ENCODE assay signal across 8 cellular contexts in the genomic region with DNA sequence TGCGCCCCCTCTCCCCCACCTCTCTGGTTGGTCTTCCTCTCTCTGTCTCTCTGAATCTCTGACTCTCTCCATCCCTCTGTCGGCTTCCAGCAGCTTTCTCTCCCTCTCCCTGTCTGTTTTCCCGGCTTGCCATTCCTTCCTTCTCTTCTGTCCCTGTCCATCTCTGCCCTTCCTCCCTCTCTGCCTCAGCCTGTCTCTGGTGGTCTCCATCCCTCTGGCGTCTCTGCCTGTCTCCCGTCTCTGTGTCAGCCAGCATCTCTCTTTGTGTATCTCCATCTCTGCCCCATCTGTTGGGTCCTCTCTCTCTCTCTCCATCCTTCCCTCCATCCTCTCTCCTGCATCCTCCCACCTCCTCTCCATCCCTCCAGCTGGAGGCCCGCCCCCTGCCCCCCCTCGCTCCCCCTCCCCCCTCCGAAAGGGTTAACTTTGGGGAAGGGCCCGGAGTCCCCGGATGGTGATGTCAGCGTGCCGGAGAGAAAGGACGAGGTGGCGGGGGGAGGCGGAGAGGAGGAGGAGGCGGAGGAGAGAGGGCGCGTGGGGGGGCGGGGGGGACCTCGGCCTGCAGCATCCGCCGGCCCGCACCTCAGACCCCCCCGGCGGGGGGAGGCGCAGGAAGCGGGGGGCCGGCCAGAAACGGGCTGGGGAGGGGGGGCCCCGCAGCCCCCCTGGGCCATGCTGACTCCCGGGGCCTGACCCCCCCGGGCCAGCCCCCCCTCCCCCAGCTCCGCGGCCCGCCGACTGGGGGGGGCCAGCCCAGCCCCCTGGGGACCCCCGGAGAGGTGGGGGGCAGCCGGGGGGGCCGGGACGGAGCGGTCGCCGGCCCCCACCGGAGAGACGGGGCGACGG. TPM values are rescaled to one million over a fixed set of nuclear protein-coding genes. Genes with fewer than 3 reads are reported as not detected.
DNase-seq lines count a peak whose midpoint lies in the region; ATAC-seq and TF ChIP-seq lines count a peak whose summit lies in the region.

TSS of gene BRSK1 (plus strand) at position 450 of the 846 bp plus-strand sequence. CDS start 446 bp downstream, outside the sequence.

- peaks cover 4% of the 10 kb centered on the region for H3K4me1 ChIP-seq in HAP-1

- intact Hi-C loops in left cardiac atrium (cut with DNase I) = no loop called here

- no peaks in the 10 kb centered on the region for H3K36me3 ChIP-seq in HAP-1 (replicated peaks)

- TF ChIP-seq POLR2A in GM18505 (IDR thresholded peaks at IDR 0.05; ENCODE audit: borderline replicate concordance, extremely low read depth, insufficient read depth, insufficient read length) = no peak

- in situ Hi-C loops in HAP-1 (cut with MboI; ENCODE audit: low sequenced_read_pairs) = no loop called here

- H3K4me3 ChIP-seq in HAP-1 (peak within 1 kb of the TSS; percentile 21), skeletal muscle cell (ENCODE audit: low read depth, low read length) (peak within 1 kb of the TSS; percentile 53)

- DNase-seq in HAP-1 (ENCODE audit: low spot score in 2 of 2) (peak; percentile 30 to 84), NCI-H774 (lab: John Stamatoyannopoulos, UW) (peak; percentile 74), left cardiac atrium (peak; percentile 65), skeletal muscle cell (ENCODE audit: low read depth) (peak; percentile 14)
- DNase-seq in activated naive CD4-positive, alpha-beta T cell treated with anti-CD3 and anti-CD28 coated beads, Interleukin-2, amount 50 U/mL, for 16 hours = peak; percentile 59

- no peaks in the 10 kb centered on the region for H3K9me3 ChIP-seq in HAP-1

- peak in 1 of 2 donors; percentile 18 for ATAC-seq in left cardiac atrium
- no peak for ATAC-seq in HG03565 (IDR thresholded peaks at IDR 0.05; ENCODE audit: unreplicated experiment)
- ATAC-seq in GM18505 (IDR thresholded peaks at IDR 0.05; ENCODE audit: unreplicated experiment) = no peak
- ATAC-seq in HG03354 (IDR thresholded peaks at IDR 0.05; ENCODE audit: poor library complexity, severe bottlenecking, unreplicated experiment) = no peak

- no peaks in the 10 kb centered on the region for H3K27me3 ChIP-seq in HAP-1 (ENCODE audit: low read depth)

RNA-seq across cellular contexts. Expression of gene BRSK1, which starts in this region (rescaled TPM):
- 10 to 100 TPM in 1 of 2 donors, 1 to 10 TPM in 1; 9.1 to 19.5 TPM for total RNA-seq in left cardiac atrium

Comparison
In these comparisons a context has a peak if more than half of its experiments do, and no peak if none do; other contexts are left out.
1. DNase-seq: peak in every context shown above with its lines; median percentile 74 in NCI-H774; 65 in left cardiac atrium; 59 in activated naive CD4-positive, alpha-beta T cell treated with anti-CD3 and anti-CD28 coated beads, Interleukin-2, amount 50 U/mL, for 16 hours; 57 in HAP-1; 14 in skeletal muscle cell.